ENCODE assay signal across 20 cellular contexts in the genomic region with DNA sequence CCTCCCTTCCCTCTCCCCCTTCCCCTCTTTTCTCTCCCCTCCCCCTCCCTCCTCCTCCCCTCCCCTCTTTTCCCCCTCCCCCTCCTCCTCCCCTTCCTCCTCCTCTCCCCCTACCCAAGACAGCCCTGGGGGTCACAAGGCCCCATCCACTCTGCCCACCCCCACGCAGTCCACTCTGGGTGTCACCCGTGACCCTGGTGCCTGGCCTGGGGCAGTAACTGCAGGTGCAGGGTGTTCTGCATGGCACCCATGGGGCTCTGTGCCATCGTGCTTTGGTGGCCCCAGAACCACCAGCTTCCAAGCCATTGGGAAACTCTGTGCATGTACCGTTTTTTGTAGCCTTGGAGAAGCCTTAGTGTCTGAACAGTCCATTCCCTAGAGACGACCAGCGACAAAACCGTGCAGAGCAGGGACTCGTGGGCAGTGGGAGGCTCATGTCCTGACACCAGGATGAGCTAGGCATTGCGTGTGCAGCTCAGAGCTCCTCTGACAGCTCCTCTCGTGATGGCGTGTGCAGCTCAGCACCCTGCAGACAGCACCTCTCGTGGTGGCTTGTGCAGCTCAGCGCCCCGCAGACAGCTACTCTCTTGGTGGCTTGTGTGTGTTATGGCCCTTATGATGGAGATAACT. TPM values are rescaled to one million over a fixed set of nuclear protein-coding genes. Genes with fewer than 3 reads are reported as not detected.
DNase-seq lines count a peak whose midpoint lies in the region; ATAC-seq and TF ChIP-seq lines count a peak whose summit lies in the region.
"Had no signal": no experiment of that assay in that cellular context is flagged by ENCODE, and none has a peak within 500 bp of the region (broad histone marks: within the 10 kb centered on the region; RNA-seq: fewer than 3 reads in every experiment).

No MANE protein-coding gene starts in this region.

- H3K36me3 ChIP-seq in sigmoid colon = no peaks in the 10 kb centered on the region
- H3K36me3 ChIP-seq: BLaER1 had no signal

- POLR2A ChIA-PET in GM10248 (lab: Yijun Ruan, JAX) = no interaction called here

- no peak for TF ChIP-seq CTCF in glutamatergic neuron (IDR thresholded peaks at IDR 0.05; ENCODE audit: partially characterized antibody, unreplicated experiment)
- no peak for TF ChIP-seq CTCF in sigmoid colon (IDR thresholded peaks at IDR 0.05)
- no peak for TF ChIP-seq CTCF in GM10248 (IDR thresholded peaks at IDR 0.05; ENCODE audit: control extremely low read depth, extremely low read depth, low read depth, missing control alignments)

- CTCF ChIA-PET in GM10248 (lab: Yijun Ruan, JAX) = no interaction called here

- H3K27me3 Mint-ChIP-seq in glutamatergic neuron (ENCODE audit: unreplicated experiment) = peaks cover under 1% of the 10 kb centered on the region

- no peak overlapping the region for H3K4me3 Mint-ChIP-seq in glutamatergic neuron (ENCODE audit: unreplicated experiment)

- no peak for TF ChIP-seq EP300 in sigmoid colon (IDR thresholded peaks at IDR 0.05)

- WGBS in sigmoid colon, 2 donors = 89 to 90% methylated on average over 14 of the region's 14 CpGs

- H3K27ac Mint-ChIP-seq in glutamatergic neuron (ENCODE audit: unreplicated experiment) = no peak overlapping the region

- no peaks in the 10 kb centered on the region for H3K9me3 ChIP-seq in sigmoid colon

- H3K4me1 ChIP-seq in sigmoid colon = no peaks in the 10 kb centered on the region
- H3K4me1 ChIP-seq: BLaER1 had no signal

- H3K4me1 Mint-ChIP-seq in glutamatergic neuron (ENCODE audit: low read depth, unreplicated experiment) = peaks cover 10% of the 10 kb centered on the region

- no peak overlapping the region for H3K4me3 ChIP-seq in sigmoid colon
- H3K4me3 ChIP-seq: BLaER1, GM12878, PC-9 had no signal

- DNase-seq in left cardiac atrium (peak; percentile 2), Right ventricle myocardium superior (no peak), glutamatergic neuron (peak; percentile 12), sigmoid colon (peak; percentile 40), GM10248 (ENCODE audit: extremely low spot score) (no peak)
- DNase-seq in stimulated activated naive CD8-positive, alpha-beta T cell treated with anti-CD3 and anti-CD28 coated beads, Interleukin-15, Interleukin-2, amounts not matched to agents 100 U/mL and 50 U/mL, for 24 hours = no peak
- DNase-seq: 8988T, DMS79 treated with DMSO at 0.1 percent for 48 hours, KG1, NCI-H1436, NCI-H2029 treated with DMSO at 0.1 percent for 48 hours, NCI-H510A, NCI-H82, PC-9 had no signal

- H3K9me3 Mint-ChIP-seq in glutamatergic neuron (ENCODE audit: unreplicated experiment) = peaks cover 4% of the 10 kb centered on the region

- intact Hi-C loops in left cardiac atrium (cut with DNase I) = no loop called here
- intact Hi-C loops in Right ventricle myocardium superior (cut with DNase I) = no loop called here
- intact Hi-C loops in sigmoid colon (cut with DNase I) = no loop called here

- no peak for TF ChIP-seq POLR2A in sigmoid colon (IDR thresholded peaks at IDR 0.05)

- H3K36me3 Mint-ChIP-seq in glutamatergic neuron (ENCODE audit: unreplicated experiment) = no peaks in the 10 kb centered on the region

- ATAC-seq in left cardiac atrium (no peak), Right ventricle myocardium superior (ENCODE audit: poor library complexity) (no peak), HG03354 (IDR thresholded peaks at IDR 0.05; ENCODE audit: poor library complexity, severe bottlenecking, unreplicated experiment) (no peak), GM21367 (IDR thresholded peaks at IDR 0.05; ENCODE audit: unreplicated experiment) (no peak)
- no peak for ATAC-seq in stimulated activated naive CD8-positive, alpha-beta T cell treated with anti-CD3 and anti-CD28 coated beads, Interleukin-15, Interleukin-2, amounts not matched to agents 100 U/mL and 50 U/mL, for 24 hours
- ATAC-seq: GM12878, HepG2 had no signal

- H3K27me3 ChIP-seq in sigmoid colon = no peaks in the 10 kb centered on the region
- H3K27me3 ChIP-seq: BLaER1 had no signal

- H3K27ac ChIP-seq in sigmoid colon = no peak overlapping the region
- H3K27ac ChIP-seq: BLaER1, PC-9 had no signal

RNA-seq across cellular contexts. Expression of a gene that starts 43.7 kb away (rescaled TPM):
- total RNA-seq in left cardiac atrium (under 1 TPM; 0.16 to 0.29 TPM), Right ventricle myocardium superior (0.08 TPM), glutamatergic neuron (ENCODE audit: unreplicated experiment) (not detected), sigmoid colon (not detected)
- polyA plus RNA-seq in sigmoid colon = under 1 TPM in 1 of 3 donors, not detected in 2; 0.36 TPM
- total RNA-seq: GM12878, H4, PC-9 had no signal
- polyA plus RNA-seq: GM12878 had no signal

Comparison
In these comparisons a context has a peak if more than half of its experiments do, and no peak if none do; other contexts are left out.
1. DNase-seq: peak in left cardiac atrium (single experiment), glutamatergic neuron (single experiment) and sigmoid colon (single experiment); none in Right ventricle myocardium superior (single experiment), stimulated activated naive CD8-positive, alpha-beta T cell treated with anti-CD3 and anti-CD28 coated beads, Interleukin-15, Interleukin-2, amounts not matched to agents 100 U/mL and 50 U/mL, for 24 hours (single experiment) and GM10248 (single experiment).